ENCODE assay signal across 8 cellular contexts in the genomic region with DNA sequence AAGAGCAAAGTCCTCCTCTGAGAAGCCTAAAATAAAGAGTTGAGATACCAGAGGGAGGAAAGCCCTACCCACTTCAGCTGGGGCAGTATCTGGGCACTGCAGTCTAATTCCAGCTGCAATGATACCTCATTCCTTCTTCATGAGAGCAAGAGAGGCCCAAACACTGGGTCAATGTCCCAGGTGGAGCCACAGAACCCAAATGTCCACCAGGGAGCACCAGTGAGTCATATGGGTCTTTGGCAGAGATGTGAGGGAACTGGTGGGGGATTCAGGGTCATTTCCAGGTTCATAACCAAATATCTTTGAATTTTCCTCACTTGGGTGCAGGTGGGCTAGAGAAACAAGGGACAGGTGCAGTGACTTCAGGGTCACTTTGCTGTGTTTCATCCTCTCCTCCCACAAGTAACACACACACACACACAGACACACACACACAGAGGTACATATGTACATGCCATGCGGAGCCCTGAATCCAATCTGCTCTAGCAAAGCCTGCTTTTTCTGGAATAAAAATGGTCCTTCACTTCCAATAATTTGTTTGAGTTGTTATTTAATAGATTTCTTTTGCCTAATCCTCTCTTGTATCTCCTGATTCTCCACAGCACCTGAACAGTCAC.
A peak's percentile ranks its signal among the peaks of the same experiment; 100 is the strongest.
DNase-seq lines count a peak whose midpoint lies in the region; ATAC-seq and TF ChIP-seq lines count a peak whose summit lies in the region.

No MANE protein-coding gene starts in this region.

- ATAC-seq in thoracic aorta (ENCODE audit: insufficient number of reproducible peaks, low FRiP score, low read depth) = no peak
- no peak for ATAC-seq in HG03095 (IDR thresholded peaks at IDR 0.05; ENCODE audit: unreplicated experiment)
- no peak for ATAC-seq in GM18505 (IDR thresholded peaks at IDR 0.05; ENCODE audit: unreplicated experiment)

- H3K4me1 Mint-ChIP-seq in activated naive CD8-positive, alpha-beta T cell treated with anti-CD3 and anti-CD28 coated beads for 36 hours = no peaks in the 10 kb centered on the region

- DNase-seq in activated T-cell treated with anti-CD3 and anti-CD28 coated beads for 48 hours (ENCODE audit: low read depth) (peak; percentile 19), HuH-7.5 (ENCODE audit: low spot score) (peak; percentile 9), iPS-NIHi7 (ENCODE audit: extremely low spot score) (peak; percentile 78), thoracic aorta (ENCODE audit: low spot score) (no peak)
- DNase-seq in activated T-cell treated with anti-CD3 and anti-CD28 coated beads, Interleukin-2, amount 50 U/mL, for 1 hour = no peak
- peak; percentile 8 for DNase-seq in activated naive CD8-positive, alpha-beta T cell treated with anti-CD3 and anti-CD28 coated beads for 36 hours

- H3K36me3 Mint-ChIP-seq in activated naive CD8-positive, alpha-beta T cell treated with anti-CD3 and anti-CD28 coated beads for 36 hours = no peaks in the 10 kb centered on the region

- H3K4me1 ChIP-seq in thoracic aorta (ENCODE audit: control insufficient read depth in 1 of 2, low read depth in 2 of 2) = peaks cover 9 to 16% of the 10 kb centered on the region in 2 donors

- H3K27ac Mint-ChIP-seq in activated naive CD8-positive, alpha-beta T cell treated with anti-CD3 and anti-CD28 coated beads for 36 hours = no peak overlapping the region

- no peak for TF ChIP-seq POLR2A in GM18505 (IDR thresholded peaks at IDR 0.05; ENCODE audit: borderline replicate concordance, extremely low read depth, insufficient read depth, insufficient read length)

- no peaks in the 10 kb centered on the region for H3K36me3 ChIP-seq in thoracic aorta

- no peaks in the 10 kb centered on the region for H3K27me3 Mint-ChIP-seq in activated naive CD8-positive, alpha-beta T cell treated with anti-CD3 and anti-CD28 coated beads for 36 hours

- no peak overlapping the region for H3K4me3 Mint-ChIP-seq in activated naive CD8-positive, alpha-beta T cell treated with anti-CD3 and anti-CD28 coated beads for 36 hours

- no peaks in the 10 kb centered on the region for H3K9me3 Mint-ChIP-seq in activated naive CD8-positive, alpha-beta T cell treated with anti-CD3 and anti-CD28 coated beads for 36 hours

- no peaks in the 10 kb centered on the region for H3K9me3 ChIP-seq in thoracic aorta

- no peaks in the 10 kb centered on the region for H3K27me3 ChIP-seq in thoracic aorta (replicated peaks; ENCODE audit: insufficient read depth)

- TF ChIP-seq CTCF in thoracic aorta (IDR thresholded peaks at IDR 0.05) = peak; percentile 38

- no peak overlapping the region for H3K27ac ChIP-seq in thoracic aorta

- no peak overlapping the region for H3K4me3 ChIP-seq in thoracic aorta

Comparison
In these comparisons a context has a peak if more than half of its experiments do, and no peak if none do; other contexts are left out.
1. DNase-seq: peak in activated T-cell treated with anti-CD3 and anti-CD28 coated beads for 48 hours (single experiment), HuH-7.5 (single experiment), activated naive CD8-positive, alpha-beta T cell treated with anti-CD3 and anti-CD28 coated beads for 36 hours (single experiment) and iPS-NIHi7 (single experiment); none in activated T-cell treated with anti-CD3 and anti-CD28 coated beads, Interleukin-2, amount 50 U/mL, for 1 hour (single experiment) and thoracic aorta (single experiment).